Comparison of ENCODE assay signal across 14 cellular contexts in genomic region chr3:12229896-12230295, GRCh38. TPM values are rescaled to one million over a fixed set of nuclear protein-coding genes. Genes with fewer than 3 reads are reported as not detected.
DNase-seq lines count a peak whose midpoint lies in the region; ATAC-seq and TF ChIP-seq lines count a peak whose summit lies in the region.
"Had no signal": no experiment of that assay in that cellular context is flagged by ENCODE, and none has a peak within 500 bp of the region (broad histone marks: within the 10 kb centered on the region; RNA-seq: fewer than 3 reads in every experiment).

No MANE protein-coding gene starts in this region.

- no peak for TF ChIP-seq POLR2A in suprapubic skin (IDR thresholded peaks at IDR 0.05)

- H3K27ac ChIP-seq in HL-60 (replicated peaks) = peak overlapping the region; percentile 22
- peak overlapping the region; percentile 37 for H3K27ac ChIP-seq in RWPE2 (ENCODE audit: poor library complexity, severe bottlenecking)
- H3K27ac ChIP-seq in foreskin keratinocyte = no peak overlapping the region
- H3K27ac ChIP-seq in suprapubic skin = peak overlapping the region; percentile 65

- H3K36me3 ChIP-seq in RWPE2 (ENCODE audit: low read depth) (no peaks in the 10 kb centered on the region), suprapubic skin (no peaks in the 10 kb centered on the region)

- WGBS in suprapubic skin = 50% methylated on average over 9 of the region's 9 CpGs

- H3K4me3 ChIP-seq in HL-60 (replicated peaks; ENCODE audit: insufficient read depth, low read length) (no peak overlapping the region), RWPE2 (ENCODE audit: severe bottlenecking) (no peak overlapping the region), suprapubic skin (no peak overlapping the region)

- H3K4me1 ChIP-seq in RWPE2 (ENCODE audit: insufficient read depth, poor library complexity, severe bottlenecking) (peaks cover 21% of the 10 kb centered on the region), foreskin keratinocyte (no peaks in the 10 kb centered on the region), suprapubic skin (peaks cover 29% of the 10 kb centered on the region)

- no peak for TF ChIP-seq CTCF in HL-60 (IDR thresholded peaks at IDR 0.05; ENCODE audit: insufficient read depth, low read length)
- no peak for TF ChIP-seq CTCF in RWPE2 (IDR thresholded peaks at IDR 0.05; ENCODE audit: poor library complexity, severe bottlenecking)
- no peak for TF ChIP-seq CTCF in foreskin keratinocyte (conservative IDR thresholded peaks at IDR 0.05)
- no peak for TF ChIP-seq CTCF in suprapubic skin (IDR thresholded peaks at IDR 0.05)

- no peaks in the 10 kb centered on the region for H3K9me3 ChIP-seq in RWPE2 (ENCODE audit: severe bottlenecking)
- H3K9me3 ChIP-seq in suprapubic skin = no peaks in the 10 kb centered on the region

- no peak for TF ChIP-seq EP300 in suprapubic skin (IDR thresholded peaks at IDR 0.05)

- H3K27me3 ChIP-seq in HL-60 (ENCODE audit: insufficient read depth, poor library complexity, severe bottlenecking) (no peaks in the 10 kb centered on the region), RWPE2 (ENCODE audit: insufficient read depth, poor library complexity, severe bottlenecking) (no peaks in the 10 kb centered on the region), foreskin keratinocyte (peaks cover 2% of the 10 kb centered on the region), suprapubic skin (no peaks in the 10 kb centered on the region)

- ATAC-seq in RWPE2 (ENCODE audit: low read depth) (peak; percentile 67; the same call in 2 of the 3 replicates), foreskin keratinocyte (peak; percentile 76), GM21528 (IDR thresholded peaks at IDR 0.05; ENCODE audit: low FRiP score, unreplicated experiment) (no peak)
- ATAC-seq: activated CD4-positive, alpha-beta T cell treated with anti-CD3 and anti-CD28 coated beads for 36 hours had no signal

- DNase-seq in HL-60 (ENCODE audit: low read depth in 1 of 2, low spot score in 1 of 2) (no peak), RWPE2 (ENCODE audit: low spot score) (no peak), foreskin keratinocyte (peak in 1 of 2 donors; percentile 49), suprapubic skin (ENCODE audit: low spot score in 2 of 2) (no peak), NCI-H1417 treated with DMSO at 0.1 percent for 48 hours (lab: John Stamatoyannopoulos, UW) (no peak)
- no peak for DNase-seq in activated CD4-positive, alpha-beta T cell treated with anti-CD3 and anti-CD28 coated beads for 1 hour
- DNase-seq: activated CD4-positive, alpha-beta T cell treated with anti-CD3 and anti-CD28 coated beads for 36 hours; activated effector memory CD4-positive, alpha-beta T cell treated with anti-CD3 and anti-CD28 coated beads, Interleukin-2, amount 50 U/mL, for 16 hours; immature natural killer cell; NCI-H1930; retina; SHP77 treated with DMSO at 0.1 percent for 48 hours; T1000 had no signal

RNA-seq across cellular contexts. Expression of gene PPARG, which starts 59.0 kb away (rescaled TPM):
- total RNA-seq in foreskin keratinocyte = 0.63 and 0.71 TPM in 2 replicates
- 0.31 and 0.49 TPM in 2 replicates for polyA plus RNA-seq in foreskin keratinocyte
- total RNA-seq in suprapubic skin = 10 to 100 TPM in 3 of 4 donors, 1 to 10 TPM in 1; 9.7 to 17.8 (median 11.7) TPM
- polyA plus RNA-seq: immature natural killer cell had no signal
